Comparison of ENCODE assay signal across 8 cellular contexts in the genomic region with DNA sequence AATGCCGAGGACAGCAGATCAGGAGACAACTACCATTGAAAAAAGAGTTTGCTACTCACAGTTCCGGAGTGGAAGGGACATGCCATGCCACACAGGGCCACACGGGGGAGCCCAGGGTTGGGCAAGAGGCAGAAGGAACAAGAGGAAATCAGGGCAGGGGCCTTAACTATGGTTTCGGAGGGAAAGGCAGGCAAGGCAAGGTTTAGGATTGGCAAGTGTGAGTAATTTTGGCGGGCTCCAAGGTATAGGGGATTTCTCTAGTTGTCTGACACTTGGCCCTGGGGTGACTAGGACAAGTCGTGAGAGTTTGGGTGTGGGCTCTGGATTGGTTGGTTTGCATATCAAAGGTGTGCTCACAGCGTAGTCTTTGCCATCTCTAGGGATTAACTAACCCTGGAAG. TPM values are rescaled to one million over a fixed set of nuclear protein-coding genes. Genes with fewer than 3 reads are reported as not detected.
DNase-seq lines count a peak whose midpoint lies in the region; ATAC-seq and TF ChIP-seq lines count a peak whose summit lies in the region.

No MANE protein-coding gene starts in this region.

- H3K36me3 ChIP-seq in H7 (replicated peaks; ENCODE audit: control insufficient read depth, insufficient read depth, low read length): no peaks in the 10 kb centered on the region
- H3K36me3 ChIP-seq in RWPE2 (ENCODE audit: low read depth): no peaks in the 10 kb centered on the region
- no peaks in the 10 kb centered on the region for H3K36me3 ChIP-seq in spleen

- H3K27ac ChIP-seq in RWPE2 (ENCODE audit: poor library complexity, severe bottlenecking) (no peak overlapping the region), spleen (no peak overlapping the region)

- H3K27me3 ChIP-seq in H7 (ENCODE audit: control insufficient read depth, insufficient read depth, low read length) (no peaks in the 10 kb centered on the region), RWPE2 (ENCODE audit: insufficient read depth, poor library complexity, severe bottlenecking) (no peaks in the 10 kb centered on the region), spleen (replicated peaks in 1 of 7) (peaks cover 0 to 35% (median 0%) of the 10 kb centered on the region in 7 donors)

- intact Hi-C loops in cardiac septum (cut with DNase I): loop anchor here (2.0 to 5.0 kb wide), 2 partner anchors 298 to 528 kb away; no protein-coding TSS in a partner anchor
- intact Hi-C loops in spleen (cut with DNase I; ENCODE audit: low total_unique reads): loop anchor here (10.0 kb wide), 1 partner anchor 530 kb away; no protein-coding TSS in a partner anchor

- H3K4me3 ChIP-seq in AG09309 (ENCODE audit: control insufficient read depth, low read depth, low read length) (no peak overlapping the region), H7 (ENCODE audit: insufficient read depth, low read depth, low read length) (no peak overlapping the region), RWPE2 (ENCODE audit: severe bottlenecking) (no peak overlapping the region), spleen (no peak overlapping the region)

- no peaks in the 10 kb centered on the region for H3K4me1 ChIP-seq in RWPE2 (ENCODE audit: insufficient read depth, poor library complexity, severe bottlenecking)
- peaks cover 0 to 18% (median 1%) of the 10 kb centered on the region in 6 donors for H3K4me1 ChIP-seq in spleen

- ATAC-seq in RWPE2 (ENCODE audit: low read depth) (peak; percentile 65; the same call in 2 of the 3 replicates), GM19023 (IDR thresholded peaks at IDR 0.05; ENCODE audit: unreplicated experiment) (no peak)

- no peak for DNase-seq in AG09309 (ENCODE audit: low read depth)
- peak; percentile 72 for DNase-seq in H7
- no peak for DNase-seq in RWPE2 (ENCODE audit: low spot score)
- DNase-seq in activated naive CD4-positive, alpha-beta T cell (lab: John Stamatoyannopoulos, UW): peak; percentile 11 to 55 (median 28)
- DNase-seq in cardiac septum (ENCODE audit: low spot score): peak; percentile 90
- DNase-seq in spleen: peak; percentile 87
- DNase-seq in pons (ENCODE audit: low spot score): no peak

- 36 to 66% (median 62%) methylated on average over 7 of the region's 7 CpGs for WGBS in spleen, 5 donors

- TF ChIP-seq CTCF in AG09309 (IDR thresholded peaks at IDR 0.05; ENCODE audit: control insufficient read depth, insufficient read depth, low read depth, low read length, missing control alignments) (peak; percentile 97), RWPE2 (IDR thresholded peaks at IDR 0.05; ENCODE audit: poor library complexity, severe bottlenecking) (peak; percentile 72), spleen (IDR thresholded peaks at IDR 0.05 in 8 of 11, conservative IDR thresholded peaks at IDR 0.05 in 3 of 11) (peak; percentile 28 to 77 (median 72))

- no peak for TF ChIP-seq POLR2A in spleen (IDR thresholded peaks at IDR 0.05)

- H3K9me3 ChIP-seq in RWPE2 (ENCODE audit: severe bottlenecking) (no peaks in the 10 kb centered on the region), spleen (peaks cover 0 to 6% (median 0%) of the 10 kb centered on the region in 8 donors)

RNA-seq across cellular contexts. Expression of gene NTN1, which starts 27.0 kb away (rescaled TPM):
- 8.9 and 19.1 TPM in 2 replicates for total RNA-seq in H7 (2014; rRNA removed; shearing (Covaris generic))
- total RNA-seq in cardiac septum (11.5 TPM), spleen (under 1 TPM in 5 of 7 donors, not detected in 2; 0.17 to 0.43 (median 0.23) TPM)
- under 1 TPM; 0.07 to 0.38 (median 0.14) TPM for polyA plus RNA-seq in spleen

RNA-seq across cellular contexts. Expression of gene PIK3R5, which starts 28.8 kb away (rescaled TPM):
- total RNA-seq in H7 (2014; rRNA removed; shearing (Covaris generic)): 13.3 and 33.6 TPM in 2 replicates
- total RNA-seq in cardiac septum: 2.0 TPM
- 100 to 1,000 TPM in 1 of 7 donors, 10 to 100 TPM in 6; 46.1 to 110 (median 79.1) TPM for total RNA-seq in spleen
- 10 to 100 TPM in 2 of 3 donors, 1 to 10 TPM in 1; 8.5 to 18.2 (median 12.3) TPM for polyA plus RNA-seq in spleen

Comparison
In these comparisons a context has a peak if more than half of its experiments do, and no peak if none do; other contexts are left out.
1. DNase-seq: peak in H7 (single experiment), activated naive CD4-positive, alpha-beta T cell (4 of 4), cardiac septum (single experiment) and spleen (single experiment); none in AG09309 (single experiment), RWPE2 (single experiment) and pons (single experiment).
2. Peak in every context shown above with its lines, with median percentiles within 50 percentile points of each other: CTCF ChIP-seq.